In genomic region chr5:54285573-54286124, GRCh38 we compare ENCODE assay signal across 1 cellular context.
TF ChIP-seq lines count a peak whose summit lies in the region.

No MANE protein-coding gene starts in this region.

TF ChIP-seq in GM23338, 12 proteins besides CTCF, POLR2A, EP300 and RAD21:
- TF ChIP-seq, protein P1, sequence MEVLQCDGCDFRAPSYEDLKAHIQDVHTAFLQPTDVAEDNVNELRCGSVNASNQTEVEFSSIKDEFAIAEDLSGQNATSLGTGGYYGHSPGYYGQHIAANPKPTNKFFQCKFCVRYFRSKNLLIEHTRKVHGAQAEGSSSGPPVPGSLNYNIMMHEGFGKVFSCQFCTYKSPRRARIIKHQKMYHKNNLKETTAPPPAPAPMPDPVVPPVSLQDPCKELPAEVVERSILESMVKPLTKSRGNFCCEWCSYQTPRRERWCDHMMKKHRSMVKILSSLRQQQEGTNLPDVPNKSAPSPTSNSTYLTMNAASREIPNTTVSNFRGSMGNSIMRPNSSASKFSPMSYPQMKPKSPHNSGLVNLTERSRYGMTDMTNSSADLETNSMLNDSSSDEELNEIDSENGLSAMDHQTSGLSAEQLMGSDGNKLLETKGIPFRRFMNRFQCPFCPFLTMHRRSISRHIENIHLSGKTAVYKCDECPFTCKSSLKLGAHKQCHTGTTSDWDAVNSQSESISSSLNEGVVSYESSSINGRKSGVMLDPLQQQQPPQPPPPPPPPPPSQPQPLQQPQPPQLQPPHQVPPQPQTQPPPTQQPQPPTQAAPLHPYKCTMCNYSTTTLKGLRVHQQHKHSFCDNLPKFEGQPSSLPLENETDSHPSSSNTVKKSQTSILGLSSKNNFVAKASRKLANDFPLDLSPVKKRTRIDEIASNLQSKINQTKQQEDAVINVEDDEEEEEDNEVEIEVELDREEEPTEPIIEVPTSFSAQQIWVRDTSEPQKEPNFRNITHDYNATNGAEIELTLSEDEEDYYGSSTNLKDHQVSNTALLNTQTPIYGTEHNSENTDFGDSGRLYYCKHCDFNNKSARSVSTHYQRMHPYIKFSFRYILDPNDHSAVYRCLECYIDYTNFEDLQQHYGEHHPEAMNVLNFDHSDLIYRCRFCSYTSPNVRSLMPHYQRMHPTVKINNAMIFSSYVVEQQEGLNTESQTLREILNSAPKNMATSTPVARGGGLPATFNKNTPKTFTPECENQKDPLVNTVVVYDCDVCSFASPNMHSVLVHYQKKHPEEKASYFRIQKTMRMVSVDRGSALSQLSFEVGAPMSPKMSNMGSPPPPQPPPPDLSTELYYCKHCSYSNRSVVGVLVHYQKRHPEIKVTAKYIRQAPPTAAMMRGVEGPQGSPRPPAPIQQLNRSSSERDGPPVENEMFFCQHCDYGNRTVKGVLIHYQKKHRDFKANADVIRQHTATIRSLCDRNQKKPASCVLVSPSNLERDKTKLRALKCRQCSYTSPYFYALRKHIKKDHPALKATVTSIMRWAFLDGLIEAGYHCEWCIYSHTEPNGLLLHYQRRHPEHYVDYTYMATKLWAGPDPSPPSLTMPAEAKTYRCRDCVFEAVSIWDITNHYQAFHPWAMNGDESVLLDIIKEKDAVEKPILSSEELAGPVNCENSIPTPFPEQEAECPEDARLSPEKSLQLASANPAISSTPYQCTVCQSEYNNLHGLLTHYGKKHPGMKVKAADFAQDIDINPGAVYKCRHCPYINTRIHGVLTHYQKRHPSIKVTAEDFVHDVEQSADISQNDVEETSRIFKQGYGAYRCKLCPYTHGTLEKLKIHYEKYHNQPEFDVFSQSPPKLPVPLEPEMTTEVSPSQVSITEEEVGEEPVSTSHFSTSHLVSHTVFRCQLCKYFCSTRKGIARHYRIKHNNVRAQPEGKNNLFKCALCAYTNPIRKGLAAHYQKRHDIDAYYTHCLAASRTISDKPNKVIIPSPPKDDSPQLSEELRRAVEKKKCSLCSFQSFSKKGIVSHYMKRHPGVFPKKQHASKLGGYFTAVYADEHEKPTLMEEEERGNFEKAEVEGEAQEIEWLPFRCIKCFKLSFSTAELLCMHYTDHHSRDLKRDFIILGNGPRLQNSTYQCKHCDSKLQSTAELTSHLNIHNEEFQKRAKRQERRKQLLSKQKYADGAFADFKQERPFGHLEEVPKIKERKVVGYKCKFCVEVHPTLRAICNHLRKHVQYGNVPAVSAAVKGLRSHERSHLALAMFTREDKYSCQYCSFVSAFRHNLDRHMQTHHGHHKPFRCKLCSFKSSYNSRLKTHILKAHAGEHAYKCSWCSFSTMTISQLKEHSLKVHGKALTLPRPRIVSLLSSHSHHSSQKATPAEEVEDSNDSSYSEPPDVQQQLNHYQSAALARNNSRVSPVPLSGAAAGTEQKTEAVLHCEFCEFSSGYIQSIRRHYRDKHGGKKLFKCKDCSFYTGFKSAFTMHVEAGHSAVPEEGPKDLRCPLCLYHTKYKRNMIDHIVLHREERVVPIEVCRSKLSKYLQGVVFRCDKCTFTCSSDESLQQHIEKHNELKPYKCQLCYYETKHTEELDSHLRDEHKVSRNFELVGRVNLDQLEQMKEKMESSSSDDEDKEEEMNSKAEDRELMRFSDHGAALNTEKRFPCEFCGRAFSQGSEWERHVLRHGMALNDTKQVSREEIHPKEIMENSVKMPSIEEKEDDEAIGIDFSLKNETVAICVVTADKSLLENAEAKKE (CRISPR knock-in tag; IDR thresholded peaks at IDR 0.05): no peak
- TF ChIP-seq, protein P2, sequence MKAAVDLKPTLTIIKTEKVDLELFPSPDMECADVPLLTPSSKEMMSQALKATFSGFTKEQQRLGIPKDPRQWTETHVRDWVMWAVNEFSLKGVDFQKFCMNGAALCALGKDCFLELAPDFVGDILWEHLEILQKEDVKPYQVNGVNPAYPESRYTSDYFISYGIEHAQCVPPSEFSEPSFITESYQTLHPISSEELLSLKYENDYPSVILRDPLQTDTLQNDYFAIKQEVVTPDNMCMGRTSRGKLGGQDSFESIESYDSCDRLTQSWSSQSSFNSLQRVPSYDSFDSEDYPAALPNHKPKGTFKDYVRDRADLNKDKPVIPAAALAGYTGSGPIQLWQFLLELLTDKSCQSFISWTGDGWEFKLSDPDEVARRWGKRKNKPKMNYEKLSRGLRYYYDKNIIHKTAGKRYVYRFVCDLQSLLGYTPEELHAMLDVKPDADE (IDR thresholded peaks at IDR 0.05): no peak
- TF ChIP-seq POLR2AphosphoS5 (IDR thresholded peaks at IDR 0.05; ENCODE audit: low read depth) (no peak), ZNF114 (CRISPR knock-in tag; IDR thresholded peaks at IDR 0.05) (no peak), EZH2 (IDR thresholded peaks at IDR 0.05; ENCODE audit: low read depth, unreplicated experiment) (no peak), CREB1 (CRISPR knock-in tag; IDR thresholded peaks at IDR 0.05; ENCODE audit: low read depth) (no peak), STAT1 (IDR thresholded peaks at IDR 0.05; ENCODE audit: unreplicated experiment) (no peak), NANOG (IDR thresholded peaks at IDR 0.05; ENCODE audit: borderline replicate concordance) (no peak), ZNF331 (CRISPR knock-in tag; IDR thresholded peaks at IDR 0.05; ENCODE audit: low read depth) (no peak), EZH2phosphoT487 (IDR thresholded peaks at IDR 0.05; ENCODE audit: unreplicated experiment) (no peak), JUNB (IDR thresholded peaks at IDR 0.05; ENCODE audit: unreplicated experiment) (no peak)
- TF ChIP-seq, protein P3, sequence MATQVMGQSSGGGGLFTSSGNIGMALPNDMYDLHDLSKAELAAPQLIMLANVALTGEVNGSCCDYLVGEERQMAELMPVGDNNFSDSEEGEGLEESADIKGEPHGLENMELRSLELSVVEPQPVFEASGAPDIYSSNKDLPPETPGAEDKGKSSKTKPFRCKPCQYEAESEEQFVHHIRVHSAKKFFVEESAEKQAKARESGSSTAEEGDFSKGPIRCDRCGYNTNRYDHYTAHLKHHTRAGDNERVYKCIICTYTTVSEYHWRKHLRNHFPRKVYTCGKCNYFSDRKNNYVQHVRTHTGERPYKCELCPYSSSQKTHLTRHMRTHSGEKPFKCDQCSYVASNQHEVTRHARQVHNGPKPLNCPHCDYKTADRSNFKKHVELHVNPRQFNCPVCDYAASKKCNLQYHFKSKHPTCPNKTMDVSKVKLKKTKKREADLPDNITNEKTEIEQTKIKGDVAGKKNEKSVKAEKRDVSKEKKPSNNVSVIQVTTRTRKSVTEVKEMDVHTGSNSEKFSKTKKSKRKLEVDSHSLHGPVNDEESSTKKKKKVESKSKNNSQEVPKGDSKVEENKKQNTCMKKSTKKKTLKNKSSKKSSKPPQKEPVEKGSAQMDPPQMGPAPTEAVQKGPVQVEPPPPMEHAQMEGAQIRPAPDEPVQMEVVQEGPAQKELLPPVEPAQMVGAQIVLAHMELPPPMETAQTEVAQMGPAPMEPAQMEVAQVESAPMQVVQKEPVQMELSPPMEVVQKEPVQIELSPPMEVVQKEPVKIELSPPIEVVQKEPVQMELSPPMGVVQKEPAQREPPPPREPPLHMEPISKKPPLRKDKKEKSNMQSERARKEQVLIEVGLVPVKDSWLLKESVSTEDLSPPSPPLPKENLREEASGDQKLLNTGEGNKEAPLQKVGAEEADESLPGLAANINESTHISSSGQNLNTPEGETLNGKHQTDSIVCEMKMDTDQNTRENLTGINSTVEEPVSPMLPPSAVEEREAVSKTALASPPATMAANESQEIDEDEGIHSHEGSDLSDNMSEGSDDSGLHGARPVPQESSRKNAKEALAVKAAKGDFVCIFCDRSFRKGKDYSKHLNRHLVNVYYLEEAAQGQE (IDR thresholded peaks at IDR 0.05; ENCODE audit: unreplicated experiment): no peak
